In genomic region chr9:117392992-117393391, GRCh38 we compare ENCODE assay signal across 1 cellular context.
A peak's percentile ranks its signal among the peaks of the same experiment; 100 is the strongest.
TF ChIP-seq lines count a peak whose summit lies in the region.

No MANE protein-coding gene starts in this region.

TF ChIP-seq in GM23338, 12 proteins besides CTCF, POLR2A, EP300 and RAD21 (continued from another document):
- TF ChIP-seq ZNF462 (CRISPR knock-in tag; IDR thresholded peaks at IDR 0.05): peak; percentile 72; the same call in 1 of the 2 replicates
- no peak for TF ChIP-seq EZH2phosphoT487 (IDR thresholded peaks at IDR 0.05; ENCODE audit: unreplicated experiment)
